22 cellular contexts compared by ENCODE assay signal in the genomic region with DNA sequence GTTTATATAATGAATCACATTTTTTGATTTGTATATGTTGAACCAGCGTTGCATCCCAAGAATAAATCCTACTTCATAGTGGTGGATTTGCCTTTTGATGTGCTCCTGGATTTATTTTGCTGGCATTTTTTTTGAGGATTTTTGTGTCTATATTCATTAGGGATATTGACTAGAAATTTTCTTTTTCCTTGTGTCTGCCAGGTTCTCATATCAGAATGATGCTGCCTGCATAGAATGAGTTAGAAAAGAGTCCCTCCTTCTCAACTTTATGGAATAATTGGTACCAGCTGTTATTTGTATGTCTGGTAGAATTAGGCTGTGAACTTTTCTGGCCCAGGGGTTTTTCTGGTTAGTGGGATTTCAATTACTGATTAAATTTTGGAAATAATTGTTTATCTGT.
DNase-seq lines count a peak whose midpoint lies in the region; ATAC-seq and TF ChIP-seq lines count a peak whose summit lies in the region.
"Had no signal": no experiment of that assay in that cellular context is flagged by ENCODE, and none has a peak within 500 bp of the region (broad histone marks: within the 10 kb centered on the region; RNA-seq: fewer than 3 reads in every experiment).

No MANE protein-coding gene starts in this region.

- no peaks in the 10 kb centered on the region for H3K9me3 ChIP-seq in vagina
- H3K9me3 ChIP-seq: A549, BLaER1, Caco-2 had no signal

- H3K4me3 ChIP-seq in AG10803 (ENCODE audit: low read length) (no peak overlapping the region), vagina (no peak overlapping the region)
- H3K4me3 ChIP-seq: A549, BLaER1, GM12878, GM23338 had no signal

- ATAC-seq in SK-N-SH treated with all-trans-retinoic acid at 6 μM for 48 hours, result no peak
- no peak for ATAC-seq in GM21526 (IDR thresholded peaks at IDR 0.05; ENCODE audit: low FRiP score, unreplicated experiment)
- ATAC-seq: A549; CD8-positive, alpha-beta T cell; GM12878; GM23338; HCT116 had no signal

- peak; percentile 4 for DNase-seq in AG10803 (ENCODE audit: low read depth)
- DNase-seq in fibroblast of peridontal ligament (ENCODE audit: extremely low read depth), result peak; percentile 68
- DNase-seq in vagina (ENCODE audit: extremely low spot score in 2 of 2), result no peak
- no peak for DNase-seq in DMS 273 (lab: John Stamatoyannopoulos, UW; ENCODE audit: unreplicated experiment)
- DNase-seq: 8988T; ACHN; Caco-2; CD4-positive, CD25-positive, alpha-beta regulatory T cell; CD8-positive, alpha-beta T cell; DMS 273 treated with DMSO at 0.1 percent for 48 hours; DMS79; EL; GDM1; H9 had no signal

- TF ChIP-seq POLR2A in vagina (IDR thresholded peaks at IDR 0.05), result no peak

- intact Hi-C loops in vagina (cut with DNase I), result no loop called here

- no peak for TF ChIP-seq CTCF in AG10803 (conservative IDR thresholded peaks at IDR 0.05; ENCODE audit: low read length)
- TF ChIP-seq CTCF in vagina (IDR thresholded peaks at IDR 0.05), result no peak

- no peak overlapping the region for H3K27ac ChIP-seq in vagina
- H3K27ac ChIP-seq: A549, BLaER1, C4-2B had no signal

- H3K27me3 ChIP-seq in vagina, result no peaks in the 10 kb centered on the region
- H3K27me3 ChIP-seq: BLaER1 had no signal

- no peaks in the 10 kb centered on the region for H3K4me1 ChIP-seq in vagina
- H3K4me1 ChIP-seq: A549, BLaER1, Caco-2 had no signal

- no peaks in the 10 kb centered on the region for H3K36me3 ChIP-seq in vagina
- H3K36me3 ChIP-seq: BLaER1 had no signal

TF ChIP-seq in SK-N-SH treated with all-trans-retinoic acid at 6 μM for 48 hours, 23 proteins besides CTCF, POLR2A, EP300 and RAD21:
- TF ChIP-seq PPARA (CRISPR knock-in tag; IDR thresholded peaks at IDR 0.05; ENCODE audit: borderline replicate concordance) (no peak), TCF4 (CRISPR knock-in tag; IDR thresholded peaks at IDR 0.05; ENCODE audit: borderline replicate concordance) (0 out of 2 replicates have a peak, but pooled peaks have one; percentile 43), OSR1 (CRISPR knock-in tag; IDR thresholded peaks at IDR 0.05) (no peak), SNAI2 (CRISPR knock-in tag; IDR thresholded peaks at IDR 0.05) (no peak), ESRRG (CRISPR knock-in tag; IDR thresholded peaks at IDR 0.05) (no peak)

Comparison
In these comparisons a context has a peak if more than half of its experiments do, and no peak if none do; other contexts are left out.
1. DNase-seq: peak in AG10803 (single experiment) and fibroblast of peridontal ligament (single experiment); none in vagina (0 of 2) and DMS 273 (single experiment).